20 cellular contexts compared by ENCODE assay signal in genomic region chr5:95113489-95113888, GRCh38.
DNase-seq lines count a peak whose midpoint lies in the region; ATAC-seq, FAIRE-seq and TF ChIP-seq lines count a peak whose summit lies in the region.
"Had no signal": no experiment of that assay in that cellular context is flagged by ENCODE, and none has a peak within 500 bp of the region (broad histone marks: within the 10 kb centered on the region; RNA-seq: fewer than 3 reads in every experiment).

No MANE protein-coding gene starts in this region.

- H3K27me3 ChIP-seq in bronchial epithelial cell (ENCODE audit: control insufficient read depth, insufficient read depth, low read length): no peaks in the 10 kb centered on the region
- H3K27me3 ChIP-seq: BLaER1, Peyer's patch, vagina had no signal

- ATAC-seq in GM19463 (IDR thresholded peaks at IDR 0.05; ENCODE audit: unreplicated experiment) (no peak), HG03432 (IDR thresholded peaks at IDR 0.05; ENCODE audit: unreplicated experiment) (no peak)
- ATAC-seq: left ventricle myocardium superior, T-helper 17 cell had no signal

- no peak for TF ChIP-seq CTCF in bronchial epithelial cell (IDR thresholded peaks at IDR 0.05; ENCODE audit: insufficient read depth, low read length, severe bottlenecking)

- FAIRE-seq in bronchial epithelial cell (lab: Jason Lieb, UNC): no peak

- H3K4me3 ChIP-seq in bronchial epithelial cell (ENCODE audit: low read depth, low read length): no peak overlapping the region
- H3K4me3 ChIP-seq: BLaER1, Peyer's patch, vagina had no signal

- H3K36me3 ChIP-seq in bronchial epithelial cell (ENCODE audit: control insufficient read depth, insufficient read depth, low read length): no peaks in the 10 kb centered on the region
- H3K36me3 ChIP-seq: BLaER1, Peyer's patch, vagina had no signal

- peak; percentile 29 for DNase-seq in AG08396 (ENCODE audit: low spot score)
- peak; percentile 2 for DNase-seq in HS-5 (ENCODE audit: low read depth)
- DNase-seq in bronchial epithelial cell (ENCODE audit: low read depth): peak; percentile 44
- peak; percentile 57 for DNase-seq in kidney glomerular epithelial cell (lab: John Stamatoyannopoulos, UW)
- DNase-seq in NCI-H187 (lab: John Stamatoyannopoulos, UW): no peak
- DNase-seq in NCI-H2081 treated with DMSO at 0.1 percent for 48 hours (lab: John Stamatoyannopoulos, UW): no peak
- DNase-seq: activated CD4-positive, alpha-beta T cell treated with anti-CD3 and anti-CD28 coated beads, Interleukin-2, amount 10 ng/mL, durations not matched to agents 24 days and 14 days; activated T-cell treated with anti-CD3 and anti-CD28 coated beads, Interleukin-2, amount 50 U/mL, for 48 hours; DMS79 treated with DMSO at 0.1 percent for 48 hours; effector CD8-positive, alpha-beta T cell; glutamatergic neuron; left ventricle myocardium superior; NCI-H1092 treated with DMSO at 0.1 percent for 48 hours; NCI-H510A treated with DMSO at 0.1 percent for 48 hours; Peyer's patch; T-helper 17 cell had no signal

Comparison
In these comparisons a context has a peak if more than half of its experiments do, and no peak if none do; other contexts are left out.
1. DNase-seq: peak in AG08396 (single experiment), HS-5 (single experiment), bronchial epithelial cell (single experiment) and kidney glomerular epithelial cell (single experiment); none in NCI-H187 (0 of 2) and NCI-H2081 treated with DMSO at 0.1 percent for 48 hours (single experiment).